ENCODE assay signal across 16 cellular contexts in the genomic region with DNA sequence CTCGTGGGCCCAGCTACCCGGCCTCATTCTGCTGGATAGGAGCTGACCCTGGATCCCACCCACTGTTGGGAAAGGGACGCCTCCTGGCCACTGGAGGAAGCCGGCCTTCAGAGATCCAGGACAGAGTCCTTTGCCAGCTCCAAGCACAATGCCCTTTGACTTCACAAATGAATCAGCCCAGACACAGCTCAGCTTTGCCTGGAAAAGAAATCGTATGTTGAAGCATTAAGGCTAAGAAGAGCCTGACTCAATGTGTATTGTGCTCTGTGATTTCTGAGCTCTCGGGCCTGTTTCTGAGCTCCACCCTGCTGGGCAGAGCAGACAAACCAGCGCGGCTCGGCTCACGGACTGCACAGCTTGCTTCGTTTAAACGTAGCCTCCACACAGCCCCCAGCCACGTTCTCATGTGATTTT.
A peak's percentile ranks its signal among the peaks of the same experiment; 100 is the strongest.
DNase-seq lines count a peak whose midpoint lies in the region; TF ChIP-seq lines count a peak whose summit lies in the region.
"Had no signal": no experiment of that assay in that cellular context is flagged by ENCODE, and none has a peak within 500 bp of the region (broad histone marks: within the 10 kb centered on the region; RNA-seq: fewer than 3 reads in every experiment).

No MANE protein-coding gene starts in this region.

- peak overlapping the region; percentile 79 for H3K27ac ChIP-seq in subcutaneous abdominal adipose tissue (ENCODE audit: low read depth, low read length)
- H3K27ac ChIP-seq: parathyroid adenoma had no signal

- H3K9ac ChIP-seq in subcutaneous abdominal adipose tissue (ENCODE audit: low read length in 5 of 5): peak overlapping the region in 1 of 5 donors; percentile 54
- H3K9ac ChIP-seq: parathyroid adenoma had no signal

- peak; percentile 33 for DNase-seq in EL
- peak; percentile 41 for DNase-seq in choroid plexus epithelial cell (ENCODE audit: low read depth)
- peak; percentile 28 for DNase-seq in medulla oblongata (ENCODE audit: extremely low spot score)
- no peak for DNase-seq in activated CD4-positive, CD25-positive, alpha-beta regulatory T cell treated with anti-CD3 and anti-CD28 coated beads, Interleukin-2, amount 50 U/mL, for 72 hours
- DNase-seq in NK-92 treated with Interleukin-12 subunit alpha and Interleukin-12 subunit beta, amount 100 ng/mL, for 24 hours (lab: John Stamatoyannopoulos, UW): no peak
- no peak for DNase-seq in LoVo (ENCODE audit: low spot score)
- DNase-seq in NCI-H69 (lab: John Stamatoyannopoulos, UW): no peak
- DNase-seq: activated CD8-positive, alpha-beta memory T cell treated with anti-CD3 and anti-CD28 coated beads, Interleukin-2, amount 10 ng/mL, durations not matched to agents 7 days and 5 days; activated effector memory CD4-positive, alpha-beta T cell treated with anti-CD3 and anti-CD28 coated beads, Interleukin-2, amount 50 U/mL, for 16 hours; NCI-H1694; NCI-H446 treated with DMSO at 0.1 percent for 48 hours; SHP77 treated with DMSO at 0.1 percent for 48 hours; stimulated activated naive CD8-positive, alpha-beta T cell treated with anti-CD3 and anti-CD28 coated beads, Interleukin-15, amount 100 ng/mL, for 72 hours had no signal

- peaks cover 0 to 21% (median 17%) of the 10 kb centered on the region in 5 donors for H3K4me1 ChIP-seq in subcutaneous abdominal adipose tissue (ENCODE audit: control insufficient read depth in 5 of 5, insufficient read depth in 5 of 5, low read length in 5 of 5)
- H3K4me1 ChIP-seq: HAP-1, parathyroid adenoma had no signal

- no peak for TF ChIP-seq CTCF in choroid plexus epithelial cell (conservative IDR thresholded peaks at IDR 0.05; ENCODE audit: low read depth, low read length)

- no peaks in the 10 kb centered on the region for H3K27me3 ChIP-seq in subcutaneous abdominal adipose tissue (ENCODE audit: control insufficient read depth in 5 of 5, insufficient read depth in 4 of 5, low read length in 5 of 5)

- H3K4me3 ChIP-seq in choroid plexus epithelial cell (ENCODE audit: low read depth, low read length) (no peak overlapping the region), subcutaneous abdominal adipose tissue (ENCODE audit: low read depth in 1 of 5, low read length in 5 of 5) (no peak overlapping the region)
- H3K4me3 ChIP-seq: HAP-1 had no signal

- H3K36me3 ChIP-seq in subcutaneous abdominal adipose tissue (ENCODE audit: control insufficient read depth in 5 of 5, insufficient read depth in 5 of 5, low read length in 5 of 5): no peaks in the 10 kb centered on the region
- H3K36me3 ChIP-seq: HAP-1 had no signal

- H3K9me3 ChIP-seq in subcutaneous abdominal adipose tissue (ENCODE audit: control insufficient read depth in 5 of 5, low read length in 5 of 5): peaks cover 0 to 8% (median 5%) of the 10 kb centered on the region in 5 donors

Comparison
In these comparisons a context has a peak if more than half of its experiments do, and no peak if none do; other contexts are left out.
1. DNase-seq: peak in EL (single experiment), choroid plexus epithelial cell (single experiment) and medulla oblongata (single experiment); none in activated CD4-positive, CD25-positive, alpha-beta regulatory T cell treated with anti-CD3 and anti-CD28 coated beads, Interleukin-2, amount 50 U/mL, for 72 hours (single experiment), NK-92 treated with Interleukin-12 subunit alpha and Interleukin-12 subunit beta, amount 100 ng/mL, for 24 hours (single experiment), LoVo (single experiment) and NCI-H69 (single experiment).